Comparison of ENCODE assay signal across 8 cellular contexts in genomic region chrX:41759817-41760216, GRCh38. TPM values are rescaled to one million over a fixed set of nuclear protein-coding genes. Genes with fewer than 3 reads are reported as not detected.
A peak's percentile ranks its signal among the peaks of the same experiment; 100 is the strongest.
DNase-seq lines count a peak whose midpoint lies in the region; FAIRE-seq and TF ChIP-seq lines count a peak whose summit lies in the region.
"Had no signal": no experiment of that assay in that cellular context is flagged by ENCODE, and none has a peak within 500 bp of the region (broad histone marks: within the 10 kb centered on the region; RNA-seq: fewer than 3 reads in every experiment).

No MANE protein-coding gene starts in this region.

- TF ChIP-seq CTCF in GM12872 (IDR thresholded peaks at IDR 0.05; ENCODE audit: insufficient read depth, low read depth, low read length): peak; percentile 37
- TF ChIP-seq CTCF in osteocyte (IDR thresholded peaks at IDR 0.05): peak; percentile 55

- H3K4me3 Mint-ChIP-seq in osteocyte (ENCODE audit: unreplicated experiment): no peak overlapping the region
- H3K4me3 Mint-ChIP-seq: stimulated activated naive CD8-positive, alpha-beta T cell treated with anti-CD3 and anti-CD28 coated beads, Interleukin-15, Interleukin-2, amounts not matched to agents 100 ng/mL and 50 ng/mL, for 24 hours had no signal

- no peak for FAIRE-seq in H54 (lab: Jason Lieb, UNC)

- H3K27ac Mint-ChIP-seq in osteocyte (ENCODE audit: unreplicated experiment): no peak overlapping the region
- H3K27ac Mint-ChIP-seq: stimulated activated naive CD8-positive, alpha-beta T cell treated with anti-CD3 and anti-CD28 coated beads, Interleukin-15, Interleukin-2, amounts not matched to agents 100 ng/mL and 50 ng/mL, for 24 hours had no signal

- H3K27me3 Mint-ChIP-seq in osteocyte (ENCODE audit: unreplicated experiment): no peaks in the 10 kb centered on the region
- H3K27me3 Mint-ChIP-seq: stimulated activated naive CD8-positive, alpha-beta T cell treated with anti-CD3 and anti-CD28 coated beads, Interleukin-15, Interleukin-2, amounts not matched to agents 100 ng/mL and 50 ng/mL, for 24 hours had no signal

- H3K4me1 Mint-ChIP-seq in osteocyte (ENCODE audit: unreplicated experiment): peaks cover 4% of the 10 kb centered on the region

- no peaks in the 10 kb centered on the region for H3K9me3 Mint-ChIP-seq in osteocyte (ENCODE audit: unreplicated experiment)
- H3K9me3 Mint-ChIP-seq: stimulated activated naive CD8-positive, alpha-beta T cell treated with anti-CD3 and anti-CD28 coated beads, Interleukin-15, Interleukin-2, amounts not matched to agents 100 ng/mL and 50 ng/mL, for 24 hours had no signal

- H3K36me3 Mint-ChIP-seq in osteocyte (ENCODE audit: unreplicated experiment): no peaks in the 10 kb centered on the region

- DNase-seq in NAMALWA (ENCODE audit: low spot score) (peak; percentile 28), dermis blood vessel endothelial cell (peak; percentile 65), osteocyte (ENCODE audit: extremely low spot score, unreplicated experiment) (no peak), H54 (ENCODE audit: insufficient read length, low spot score) (no peak)
- DNase-seq in effector CD8-positive, alpha-beta T cell (lab: John Stamatoyannopoulos, UW): no peak
- DNase-seq in activated naive CD4-positive, alpha-beta T cell treated with anti-CD3 and anti-CD28 coated beads, Interleukin-2, amount 50 U/mL, for 16 hours: no peak

- TF ChIP-seq POLR2A in H54 (IDR thresholded peaks at IDR 0.05; ENCODE audit: low read depth, low read length): no peak

RNA-seq across cellular contexts. Expression of gene GPR82, which starts 35.8 kb away (rescaled TPM):
- total RNA-seq in dermis blood vessel endothelial cell (not detected in 2 replicates), osteocyte (not detected in 2 replicates)

Comparison
In these comparisons a context has a peak if more than half of its experiments do, and no peak if none do; other contexts are left out.
1. DNase-seq: peak in NAMALWA (single experiment) and dermis blood vessel endothelial cell (single experiment); none in osteocyte (single experiment), effector CD8-positive, alpha-beta T cell (single experiment), H54 (single experiment) and activated naive CD4-positive, alpha-beta T cell treated with anti-CD3 and anti-CD28 coated beads, Interleukin-2, amount 50 U/mL, for 16 hours (single experiment).